Comparison of ENCODE assay signal across 10 cellular contexts in the genomic region with DNA sequence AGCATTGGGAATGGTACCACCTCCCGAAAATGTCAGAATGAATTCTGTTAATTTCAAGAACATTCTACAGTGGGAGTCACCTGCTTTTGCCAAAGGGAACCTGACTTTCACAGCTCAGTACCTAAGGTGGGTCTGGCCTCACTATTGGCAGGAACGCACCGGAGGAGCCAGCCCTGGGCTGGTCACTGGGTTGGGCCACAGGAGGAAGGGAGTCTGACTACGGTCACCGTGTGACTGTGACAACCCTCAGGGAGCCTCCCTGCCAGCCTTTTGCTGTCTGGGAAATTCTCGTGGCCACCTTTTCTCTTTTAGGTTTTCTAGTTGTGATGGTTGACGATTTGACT. TPM values are rescaled to one million over a fixed set of nuclear protein-coding genes. Genes with fewer than 3 reads are reported as not detected.
DNase-seq lines count a peak whose midpoint lies in the region; ATAC-seq and TF ChIP-seq lines count a peak whose summit lies in the region.
"Had no signal": no experiment of that assay in that cellular context is flagged by ENCODE, and none has a peak within 500 bp of the region (broad histone marks: within the 10 kb centered on the region; RNA-seq: fewer than 3 reads in every experiment).

No MANE protein-coding gene starts in this region.

- H3K4me3 ChIP-seq in coronary artery, result no peak overlapping the region

- TF ChIP-seq CTCF in progenitor cell of endocrine pancreas (IDR thresholded peaks at IDR 0.05; ENCODE audit: unreplicated experiment) (no peak), coronary artery (IDR thresholded peaks at IDR 0.05) (no peak)

- H3K9me3 Mint-ChIP-seq in activated T-cell treated with anti-CD3 and anti-CD28 coated beads, Interleukin-2, amount 50 U/mL, for 72 hours, result no peaks in the 10 kb centered on the region
- H3K9me3 Mint-ChIP-seq in progenitor cell of endocrine pancreas (ENCODE audit: low read depth), result no peaks in the 10 kb centered on the region

- H3K27ac Mint-ChIP-seq in activated T-cell treated with anti-CD3 and anti-CD28 coated beads, Interleukin-2, amount 50 U/mL, for 72 hours, result peak overlapping the region; percentile 94
- no peak overlapping the region for H3K27ac Mint-ChIP-seq in progenitor cell of endocrine pancreas

- H3K27ac ChIP-seq in coronary artery, result no peak overlapping the region

- ATAC-seq in HG02763 (IDR thresholded peaks at IDR 0.05; ENCODE audit: unreplicated experiment), result peak; percentile 16
- ATAC-seq in activated T-cell treated with anti-CD3 and anti-CD28 coated beads, Interleukin-2, amount 50 U/mL, for 72 hours (replicated peaks in 1 of 2), result peak in 1 of 2 donors; percentile 26

- no peaks in the 10 kb centered on the region for H3K27me3 Mint-ChIP-seq in activated T-cell treated with anti-CD3 and anti-CD28 coated beads, Interleukin-2, amount 50 U/mL, for 72 hours (ENCODE audit: low read depth)
- H3K27me3 Mint-ChIP-seq in progenitor cell of endocrine pancreas, result peaks cover 3% of the 10 kb centered on the region

- H3K4me1 Mint-ChIP-seq in activated T-cell treated with anti-CD3 and anti-CD28 coated beads, Interleukin-2, amount 50 U/mL, for 72 hours (ENCODE audit: low read depth), result peaks cover 55% of the 10 kb centered on the region
- H3K4me1 Mint-ChIP-seq in progenitor cell of endocrine pancreas (ENCODE audit: low read depth), result peaks cover 13% of the 10 kb centered on the region

- DNase-seq in DMS53 (lab: John Stamatoyannopoulos, UW), result peak; percentile 19
- DNase-seq in DMS53 treated with DMSO at 0.1 percent for 48 hours (lab: John Stamatoyannopoulos, UW; ENCODE audit: unreplicated experiment), result no peak
- peak in 1 of 2 donors; percentile 26 for DNase-seq in activated T-cell treated with anti-CD3 and anti-CD28 coated beads, Interleukin-2, amount 50 U/mL, for 72 hours
- DNase-seq in progenitor cell of endocrine pancreas (ENCODE audit: low spot score, unreplicated experiment), result no peak
- no peak for DNase-seq in mucosa of gallbladder (ENCODE audit: low spot score)
- DNase-seq in NCI-H128 (lab: John Stamatoyannopoulos, UW; ENCODE audit: unreplicated experiment), result no peak
- DNase-seq in coronary artery (ENCODE audit: low spot score), result no peak
- DNase-seq: 8988T, mesenchymal stem cell had no signal

- H3K4me3 Mint-ChIP-seq in activated T-cell treated with anti-CD3 and anti-CD28 coated beads, Interleukin-2, amount 50 U/mL, for 72 hours, result peak overlapping the region; percentile 92 to 95
- peak overlapping the region; percentile 78 for H3K4me3 Mint-ChIP-seq in progenitor cell of endocrine pancreas (ENCODE audit: low read depth)

- peaks cover 10 to 41% of the 10 kb centered on the region in 2 donors for H3K36me3 Mint-ChIP-seq in activated T-cell treated with anti-CD3 and anti-CD28 coated beads, Interleukin-2, amount 50 U/mL, for 72 hours (ENCODE audit: insufficient read depth in 2 of 2)
- H3K36me3 Mint-ChIP-seq in progenitor cell of endocrine pancreas (ENCODE audit: insufficient read depth), result peaks cover 9% of the 10 kb centered on the region

RNA-seq across cellular contexts. Expression of a gene that starts 2.2 kb away (rescaled TPM):
- 10 to 100 TPM; 36.4 to 44.0 TPM for total RNA-seq in activated T-cell treated with anti-CD3 and anti-CD28 coated beads, Interleukin-2, amount 50 U/mL, for 72 hours
- 7.7 and 8.7 TPM in 2 replicates for total RNA-seq in progenitor cell of endocrine pancreas
- 31.2 TPM for total RNA-seq in mucosa of gallbladder

RNA-seq across cellular contexts. Expression of a gene that starts 38.6 kb away (rescaled TPM):
- 10 to 100 TPM; 30.5 to 30.7 TPM for total RNA-seq in activated T-cell treated with anti-CD3 and anti-CD28 coated beads, Interleukin-2, amount 50 U/mL, for 72 hours
- total RNA-seq in progenitor cell of endocrine pancreas (17.4 and 19.2 TPM in 2 replicates), mucosa of gallbladder (31.5 TPM)

RNA-seq across cellular contexts. Expression of a gene that starts 56.4 kb away (rescaled TPM):
- 10 to 100 TPM; 28.2 to 29.1 TPM for total RNA-seq in activated T-cell treated with anti-CD3 and anti-CD28 coated beads, Interleukin-2, amount 50 U/mL, for 72 hours
- total RNA-seq in progenitor cell of endocrine pancreas (18.3 and 19.6 TPM in 2 replicates), mucosa of gallbladder (59.0 TPM)
